In the genomic region with DNA sequence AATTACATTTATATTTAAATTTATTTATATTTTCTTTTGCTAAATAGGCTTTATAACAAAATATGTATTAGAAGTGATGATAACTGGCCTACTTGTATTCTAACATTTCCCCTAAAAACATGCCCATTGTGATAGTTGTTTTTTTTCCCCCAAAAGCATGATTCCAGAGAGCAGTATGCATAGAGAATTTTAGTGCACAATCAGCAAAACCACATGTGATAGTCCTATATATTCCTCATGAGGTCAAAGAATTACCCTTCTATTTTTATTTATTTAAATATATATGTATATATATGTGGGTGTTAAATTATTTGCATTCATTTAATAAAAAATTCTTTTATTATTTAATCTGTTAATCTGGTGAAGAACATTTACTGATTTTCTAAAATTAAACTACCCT, we compare ENCODE assay signal across 39 cellular contexts.
"Had no signal": no experiment of that assay in that cellular context is flagged by ENCODE, and none has a peak within 500 bp of the region (broad histone marks: within the 10 kb centered on the region; RNA-seq: fewer than 3 reads in every experiment).

No MANE protein-coding gene starts in this region.

- H3K4me1 ChIP-seq: adrenal gland, ascending aorta, body of pancreas, breast epithelium had no signal

- H3K36me3 Mint-ChIP-seq: activated naive CD4-positive, alpha-beta T cell treated with anti-CD3 and anti-CD28 coated beads, Interleukin-2, amount 10 ng/mL, durations not matched to agents 7 days and 5 days; activated naive CD4-positive, alpha-beta T cell treated with anti-CD3 and anti-CD28 coated beads, Interleukin-2, amount 50 U/mL, for 24 hours; activated naive CD4-positive, alpha-beta T cell treated with anti-CD3 and anti-CD28 coated beads, Interleukin-2, amount 50 U/mL, for 72 hours; activated naive CD8-positive, alpha-beta T cell; activated naive CD8-positive, alpha-beta T cell treated with anti-CD3 and anti-CD28 coated beads for 36 hours; activated naive CD8-positive, alpha-beta T cell treated with anti-CD3 and anti-CD28 coated beads, Interleukin-2, amount 10 ng/mL, durations not matched to agents 7 days and 5 days; brain had no signal

- H3K9me3 ChIP-seq: adrenal gland, ascending aorta, body of pancreas, breast epithelium had no signal

- H3K4me3 ChIP-seq: adrenal gland, ascending aorta, body of pancreas, breast epithelium, cardiac muscle cell had no signal

- DNase-seq: activated effector memory CD4-positive, alpha-beta T cell treated with anti-CD3 and anti-CD28 coated beads, Interleukin-2, amount 50 U/mL, for 16 hours; activated effector memory CD4-positive, alpha-beta T cell treated with Interleukin-2 at 50 U/mL for 16 hours; activated gamma-delta T cell; activated gamma-delta T cell treated with Interleukin-2 at 50 U/mL for 16 hours; activated naive CD4-positive, alpha-beta T cell; activated naive CD4-positive, alpha-beta T cell treated with anti-CD3 and anti-CD28 coated beads for 36 hours; activated naive CD4-positive, alpha-beta T cell treated with anti-CD3 and anti-CD28 coated beads, Interleukin-2, amount 10 ng/mL, durations not matched to agents 7 days and 5 days; activated naive CD4-positive, alpha-beta T cell treated with anti-CD3 and anti-CD28 coated beads, Interleukin-2, amount 50 U/mL, for 16 hours; activated naive CD4-positive, alpha-beta T cell treated with Interleukin-2 at 50 U/mL for 16 hours; activated naive CD8-positive, alpha-beta T cell treated with anti-CD3 and anti-CD28 coated beads for 36 hours; activated naive CD8-positive, alpha-beta T cell treated with anti-CD3 and anti-CD28 coated beads, Interleukin-2, amount 10 ng/mL, durations not matched to agents 7 days and 5 days; activated naive CD8-positive, alpha-beta T cell treated with anti-CD3 and anti-CD28 coated beads, Interleukin-2, amount 50 U/mL, for 24 hours; activated T-cell treated with anti-CD3 and anti-CD28 coated beads, Interleukin-2, amount 50 U/mL, for 1 hour; activated T-cell treated with anti-CD3 and anti-CD28 coated beads, Interleukin-2, amount 50 U/mL, for 24 hours; activated T-cell treated with anti-CD3 and anti-CD28 coated beads, Interleukin-2, amount 50 U/mL, for 4 hours; activated T-cell treated with anti-CD3 and anti-CD28 coated beads, Interleukin-2, amount 50 U/mL, for 48 hours; activated T-cell treated with anti-CD3 and anti-CD28 coated beads, Interleukin-2, amount 50 U/mL, for 72 hours; adrenal gland; amniotic stem cell; amygdala; anterior cingulate cortex; aorta; body of pancreas; brain microvascular endothelial cell; central memory CD4-positive, alpha-beta T cell; cerebellar nuclear complex had no signal

- ATAC-seq: activated naive CD4-positive, alpha-beta T cell treated with anti-CD3 and anti-CD28 coated beads, Interleukin-2, amount 50 U/mL, for 72 hours; activated naive CD8-positive, alpha-beta T cell treated with anti-CD3 and anti-CD28 coated beads, Interleukin-2, amount 50 U/mL, for 24 hours; activated T-cell treated with anti-CD3 and anti-CD28 coated beads, Interleukin-2, amount 50 U/mL, for 4 hours; activated T-cell treated with anti-CD3 and anti-CD28 coated beads, Interleukin-2, amount 50 U/mL, for 72 hours; activated T-helper 17 cell treated with anti-CD3 and anti-CD28 coated beads, Interleukin-2, amount 50 U/mL, for 72 hours; body of pancreas had no signal

- H3K27me3 Mint-ChIP-seq: activated naive CD4-positive, alpha-beta T cell treated with anti-CD3 and anti-CD28 coated beads, Interleukin-2, amount 10 ng/mL, durations not matched to agents 7 days and 5 days; activated naive CD4-positive, alpha-beta T cell treated with anti-CD3 and anti-CD28 coated beads, Interleukin-2, amount 50 U/mL, for 24 hours; activated naive CD8-positive, alpha-beta T cell; activated naive CD8-positive, alpha-beta T cell treated with anti-CD3 and anti-CD28 coated beads for 36 hours; activated naive CD8-positive, alpha-beta T cell treated with anti-CD3 and anti-CD28 coated beads, Interleukin-2, amount 10 ng/mL, durations not matched to agents 7 days and 5 days; activated naive CD8-positive, alpha-beta T cell treated with anti-CD3 and anti-CD28 coated beads, Interleukin-2, amount 50 U/mL, for 24 hours; activated T-cell treated with anti-CD3 and anti-CD28 coated beads, Interleukin-2, amount 50 U/mL, for 24 hours; activated T-helper 17 cell treated with anti-CD3 and anti-CD28 coated beads, Interleukin-2, amount 50 U/mL, for 72 hours; brain; central memory CD8-positive, alpha-beta T cell had no signal

- FAIRE-seq: astrocyte, bronchial epithelial cell had no signal

- H3K9me3 Mint-ChIP-seq: activated naive CD4-positive, alpha-beta T cell treated with anti-CD3 and anti-CD28 coated beads, Interleukin-2, amount 10 ng/mL, durations not matched to agents 7 days and 5 days; activated naive CD4-positive, alpha-beta T cell treated with anti-CD3 and anti-CD28 coated beads, Interleukin-2, amount 50 U/mL, for 24 hours; activated naive CD8-positive, alpha-beta T cell treated with anti-CD3 and anti-CD28 coated beads, Interleukin-2, amount 10 ng/mL, durations not matched to agents 7 days and 5 days; activated T-helper 1 cell treated with anti-CD3 and anti-CD28 coated beads, Interleukin-12 subunit alpha, Interleukin-12 subunit beta, Interleukin-2, Interleukin-4 antibody, amounts not matched to agents 30 ng/mL and 10 ng/mL and 1 ng/mL, durations not matched to agents 14 hours and 24 hours and 36 hours; activated T-helper 17 cell treated with anti-CD3 and anti-CD28 coated beads, Interleukin-2, amount 50 U/mL, for 72 hours; activated T-helper 2 cell treated with anti-CD3 and anti-CD28 coated beads, Interferon-gamma antibody, Interleukin-2, Interleukin-4, amounts not matched to agents 10 μg/mL and 5 μg/mL and 100 μg/mL, durations not matched to agents 14 hours and 24 hours and 36 hours had no signal

- H3K4me1 Mint-ChIP-seq: activated naive CD4-positive, alpha-beta T cell treated with anti-CD3 and anti-CD28 coated beads, Interleukin-2, amount 10 ng/mL, durations not matched to agents 7 days and 5 days; activated naive CD4-positive, alpha-beta T cell treated with anti-CD3 and anti-CD28 coated beads, Interleukin-2, amount 50 U/mL, for 24 hours; activated naive CD8-positive, alpha-beta T cell treated with anti-CD3 and anti-CD28 coated beads for 36 hours; activated naive CD8-positive, alpha-beta T cell treated with anti-CD3 and anti-CD28 coated beads, Interleukin-2, amount 10 ng/mL, durations not matched to agents 7 days and 5 days; activated naive CD8-positive, alpha-beta T cell treated with anti-CD3 and anti-CD28 coated beads, Interleukin-2, amount 50 U/mL, for 24 hours; activated T-helper 17 cell treated with anti-CD3 and anti-CD28 coated beads, Interleukin-2, amount 50 U/mL, for 72 hours; brain; central memory CD8-positive, alpha-beta T cell had no signal

- H3K27ac ChIP-seq: adrenal gland, ascending aorta, body of pancreas, brain microvascular endothelial cell, breast epithelium, cardiac muscle cell had no signal

- H3K27me3 ChIP-seq: adrenal gland, ascending aorta, body of pancreas, brain microvascular endothelial cell, breast epithelium, cardiac muscle cell had no signal

- H3K27ac Mint-ChIP-seq: activated naive CD4-positive, alpha-beta T cell treated with anti-CD3 and anti-CD28 coated beads for 36 hours; activated naive CD4-positive, alpha-beta T cell treated with anti-CD3 and anti-CD28 coated beads, Interleukin-2, amount 10 ng/mL, durations not matched to agents 7 days and 5 days; activated naive CD4-positive, alpha-beta T cell treated with anti-CD3 and anti-CD28 coated beads, Interleukin-2, amount 50 U/mL, for 24 hours; activated naive CD4-positive, alpha-beta T cell treated with anti-CD3 and anti-CD28 coated beads, Interleukin-2, amount 50 U/mL, for 72 hours; activated naive CD8-positive, alpha-beta T cell; activated naive CD8-positive, alpha-beta T cell treated with anti-CD3 and anti-CD28 coated beads for 36 hours; activated naive CD8-positive, alpha-beta T cell treated with anti-CD3 and anti-CD28 coated beads, Interleukin-2, amount 10 ng/mL, durations not matched to agents 7 days and 5 days; activated naive CD8-positive, alpha-beta T cell treated with anti-CD3 and anti-CD28 coated beads, Interleukin-2, amount 50 U/mL, for 24 hours; activated T-cell treated with anti-CD3 and anti-CD28 coated beads, Interleukin-2, amount 50 U/mL, for 24 hours; activated T-cell treated with anti-CD3 and anti-CD28 coated beads, Interleukin-2, amount 50 U/mL, for 72 hours; activated T-helper 1 cell treated with anti-CD3 and anti-CD28 coated beads, Interleukin-12 subunit alpha, Interleukin-12 subunit beta, Interleukin-2, Interleukin-4 antibody, amounts not matched to agents 30 ng/mL and 10 ng/mL and 1 ng/mL, durations not matched to agents 14 hours and 24 hours and 36 hours; activated T-helper 17 cell treated with anti-CD3 and anti-CD28 coated beads, Interleukin-2, amount 50 U/mL, for 72 hours; activated T-helper 2 cell treated with anti-CD3 and anti-CD28 coated beads, Interferon-gamma antibody, Interleukin-2, Interleukin-4, amounts not matched to agents 10 μg/mL and 5 μg/mL and 100 μg/mL, durations not matched to agents 14 hours and 24 hours and 36 hours; brain had no signal

- H3K36me3 ChIP-seq: adrenal gland, ascending aorta, brain microvascular endothelial cell, breast epithelium, cardiac muscle cell had no signal

- H3K4me3 Mint-ChIP-seq: activated naive CD4-positive, alpha-beta T cell treated with anti-CD3 and anti-CD28 coated beads for 36 hours; activated naive CD4-positive, alpha-beta T cell treated with anti-CD3 and anti-CD28 coated beads, Interleukin-2, amount 10 ng/mL, durations not matched to agents 7 days and 5 days; activated naive CD4-positive, alpha-beta T cell treated with anti-CD3 and anti-CD28 coated beads, Interleukin-2, amount 50 U/mL, for 24 hours; activated naive CD8-positive, alpha-beta T cell; activated naive CD8-positive, alpha-beta T cell treated with anti-CD3 and anti-CD28 coated beads for 36 hours; activated naive CD8-positive, alpha-beta T cell treated with anti-CD3 and anti-CD28 coated beads, Interleukin-2, amount 10 ng/mL, durations not matched to agents 7 days and 5 days; activated naive CD8-positive, alpha-beta T cell treated with anti-CD3 and anti-CD28 coated beads, Interleukin-2, amount 50 U/mL, for 24 hours; activated T-cell treated with anti-CD3 and anti-CD28 coated beads, Interleukin-2, amount 50 U/mL, for 24 hours; activated T-cell treated with anti-CD3 and anti-CD28 coated beads, Interleukin-2, amount 50 U/mL, for 4 hours; activated T-cell treated with anti-CD3 and anti-CD28 coated beads, Interleukin-2, amount 50 U/mL, for 72 hours; activated T-helper 1 cell treated with anti-CD3 and anti-CD28 coated beads, Interleukin-12 subunit alpha, Interleukin-12 subunit beta, Interleukin-2, Interleukin-4 antibody, amounts not matched to agents 30 ng/mL and 10 ng/mL and 1 ng/mL, durations not matched to agents 14 hours and 24 hours and 36 hours; activated T-helper 17 cell treated with anti-CD3 and anti-CD28 coated beads, Interleukin-2, amount 50 U/mL, for 72 hours; brain; central memory CD8-positive, alpha-beta T cell had no signal
